In the genomic region with DNA sequence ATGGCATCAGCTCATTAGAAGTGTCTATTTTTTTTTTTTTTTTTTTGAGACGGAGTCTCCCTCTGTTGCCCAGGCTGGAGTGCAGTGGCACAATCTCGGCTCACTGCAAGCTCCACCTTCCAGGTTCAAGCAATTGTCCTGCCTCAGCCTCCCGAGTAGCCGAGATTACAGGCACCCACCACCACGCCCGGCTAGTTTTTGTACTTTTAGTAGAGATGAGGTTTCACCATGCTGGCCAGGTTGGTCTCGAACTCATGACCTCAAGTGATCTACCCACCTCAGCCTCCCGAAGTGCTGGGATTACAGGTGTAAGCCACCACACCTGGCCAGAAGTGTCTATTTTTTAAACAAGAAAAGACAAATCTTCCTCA, we compare ENCODE assay signal across 8 cellular contexts. TPM values are rescaled to one million over a fixed set of nuclear protein-coding genes. Genes with fewer than 3 reads are reported as not detected.
DNase-seq lines count a peak whose midpoint lies in the region; ATAC-seq, FAIRE-seq and TF ChIP-seq lines count a peak whose summit lies in the region.
"Not testable (repeated sequence)": the region's sequence is repeated elsewhere in the genome, so short reads cannot be mapped to it uniquely, and the experiment has no call there.

No MANE protein-coding gene starts in this region.

- 85% methylated on average over 8 of the region's 8 CpGs for WGBS in A549 (ENCODE audit: missing lambda C conversion rate)
- 87% methylated on average over 8 of the region's 8 CpGs for WGBS in HepG2 (ENCODE audit: low lambda C conversion rate)

- not testable (repeated sequence) for TF ChIP-seq EP300 in A549 (IDR thresholded peaks at IDR 0.05); HepG2 (IDR thresholded peaks at IDR 0.05; ENCODE audit: low read depth in 2 of 2, low read length in 2 of 2); HepG2 (CRISPR knock-in tag; IDR thresholded peaks at IDR 0.05; ENCODE audit: borderline replicate concordance)

- H2AFZ ChIP-seq in OCI-LY7 (ENCODE audit: low read length) = peak overlapping the region; percentile 2; the same call in 1 of the 2 replicates
- not testable (repeated sequence) for H2AFZ ChIP-seq in HepG2 (ENCODE audit: low read length)

- intact Hi-C loops in CD4-positive, alpha-beta T cell (cut with DNase I, micrococcal nuclease); OCI-LY7 (cut with micrococcal nuclease; ENCODE audit: unreplicated experiment): not testable (repeated sequence)
- intact Hi-C loops in HepG2 (cut with micrococcal nuclease; ENCODE audit: unreplicated experiment) = loop anchor here (1.0 to 5.0 kb wide), 2 partner anchors 8 to 165 kb away; a partner anchor contains a TSS

- not testable (repeated sequence) for ATAC-seq in A549; CD4-positive, alpha-beta T cell (ENCODE audit: poor library complexity); activated T-helper 17 cell treated with anti-CD3 and anti-CD28 coated beads, Interleukin-2, amount 50 U/mL, for 72 hours (replicated peaks); effector memory CD8-positive, alpha-beta T cell (replicated peaks); HepG2

- not testable (repeated sequence) for H3K27me3 ChIP-seq in CD4-positive, alpha-beta T cell (ENCODE audit: control insufficient read depth, insufficient read depth, low read length); HepG2 (ENCODE audit: control insufficient read depth in 1 of 2, insufficient read depth in 2 of 2, low read length in 2 of 2); neutrophil

- H3K9me3 ChIP-seq in A549; CD4-positive, alpha-beta T cell (ENCODE audit: control insufficient read depth, low read length); HEK293 (ENCODE audit: control insufficient read depth, insufficient read depth, low read depth, low read length); OCI-LY7 (ENCODE audit: low read length); HepG2 (ENCODE audit: low read length); neutrophil: not testable (repeated sequence)

- H3K4me2 ChIP-seq in A549 (peak overlapping the region; percentile 57), OCI-LY7 (ENCODE audit: low read length) (peak overlapping the region; percentile 43), HepG2 (ENCODE audit: low read depth, low read length) (peak overlapping the region; percentile 78; the same call in 1 of the 2 replicates)

- POLR2A ChIA-PET in A549 (lab: Yijun Ruan, JAX) = not testable (repeated sequence)
- POLR2A ChIA-PET in CD4-positive, alpha-beta T cell (lab: Charles Lee) = interaction anchor here (0.7 to 2.1 kb wide), 3 partner anchors 9 to 45 kb away, joined by 4 to 10 read pairs (median 4); a partner anchor contains a TSS
- POLR2A ChIA-PET in HEK293 (lab: Yijun Ruan, JAX) (interaction anchor here (1.0 kb wide), 1 partner anchor 8 kb away, joined by 3 read pairs; no protein-coding TSS in a partner anchor), OCI-LY7 (lab: Charles Lee) (interaction anchor here (0.7 kb wide), 1 partner anchor 33 kb away, joined by 3 read pairs; no protein-coding TSS in a partner anchor), HepG2 (lab: Yijun Ruan, JAX) (interaction anchor here (1.0 to 4.5 kb wide), 4 partner anchors 9 to 166 kb away, joined by 3 to 54 read pairs (median 7); a partner anchor contains a TSS)

- not testable (repeated sequence) for H3K9me2 ChIP-seq in OCI-LY7 (ENCODE audit: insufficient read depth, low read length)

- peak overlapping the region; percentile 88 for H3K27ac Mint-ChIP-seq in CD4-positive, alpha-beta T cell
- H3K27ac Mint-ChIP-seq in activated T-helper 17 cell treated with anti-CD3 and anti-CD28 coated beads, Interleukin-2, amount 50 U/mL, for 72 hours = not testable (repeated sequence)
- peak overlapping the region; percentile 72 to 77 for H3K27ac Mint-ChIP-seq in effector memory CD8-positive, alpha-beta T cell

- not testable (repeated sequence) for DNase-seq in A549 (ENCODE audit: low read depth in 1 of 2, low spot score in 1 of 2); CD4-positive, alpha-beta T cell; OCI-LY7 (ENCODE audit: low spot score); effector memory CD8-positive, alpha-beta T cell; HepG2 (ENCODE audit: low spot score)

- TF ChIP-seq POLR2A in A549 (IDR thresholded peaks at IDR 0.05; ENCODE audit: low read length) = not testable (repeated sequence)
- TF ChIP-seq POLR2A in HepG2 (IDR thresholded peaks at IDR 0.05; ENCODE audit: insufficient read depth in 1 of 2, low read depth in 2 of 2, low read length in 2 of 2) = 0 out of 4 replicates have a peak, but pooled peaks of 1 of the 2 experiments have one; percentile 0

- in situ Hi-C loops in HepG2 (cut with HindIII; ENCODE audit: extremely low pct_ligation_motif_present, low pct_unique_long_range_greater_than_20kb) = not testable (repeated sequence)

- H4K20me1 ChIP-seq in OCI-LY7 (ENCODE audit: insufficient read depth, low read length) = not testable (repeated sequence)
- H4K20me1 ChIP-seq in HepG2 (ENCODE audit: insufficient read depth, low read length) = peaks cover 23% of the 10 kb centered on the region; the same call in 1 of the 2 replicates

- H3K4me1 Mint-ChIP-seq in CD4-positive, alpha-beta T cell (ENCODE audit: low read depth) = peaks cover 87% of the 10 kb centered on the region
- peaks cover 31% of the 10 kb centered on the region for H3K4me1 Mint-ChIP-seq in activated T-helper 17 cell treated with anti-CD3 and anti-CD28 coated beads, Interleukin-2, amount 50 U/mL, for 72 hours
- peaks cover 64 to 71% of the 10 kb centered on the region in 2 donors for H3K4me1 Mint-ChIP-seq in effector memory CD8-positive, alpha-beta T cell (ENCODE audit: low read depth in 2 of 2)

- FAIRE-seq in A549 (lab: Jason Lieb, UNC); HepG2 (lab: Jason Lieb, UNC): not testable (repeated sequence)

- H3K4me3 ChIP-seq in A549; HEK293 (ENCODE audit: low read depth, low read length); OCI-LY7 (ENCODE audit: low read depth, low read length, poor library complexity, severe bottlenecking): not testable (repeated sequence)
- H3K4me3 ChIP-seq in HepG2 (replicated peaks in 1 of 3; ENCODE audit: insufficient read depth in 1 of 3, low read depth in 2 of 3, low read length in 3 of 3) (peak overlapping the region in 1 of 3 experiments; percentile 51; a peak in 1 of 6 replicates), neutrophil (ENCODE audit: low read depth in 1 of 2, low read length in 1 of 2) (peak overlapping the region in 1 of 2 experiments; percentile 28)

- H3K36me3 Mint-ChIP-seq in CD4-positive, alpha-beta T cell (ENCODE audit: low read depth) = peaks cover 68% of the 10 kb centered on the region
- peaks cover 65% of the 10 kb centered on the region for H3K36me3 Mint-ChIP-seq in activated T-helper 17 cell treated with anti-CD3 and anti-CD28 coated beads, Interleukin-2, amount 50 U/mL, for 72 hours (ENCODE audit: low read depth)
- peaks cover 80% of the 10 kb centered on the region for H3K36me3 Mint-ChIP-seq in effector memory CD8-positive, alpha-beta T cell (ENCODE audit: insufficient read depth)

- H3K4me1 ChIP-seq in A549 = peaks cover 71% of the 10 kb centered on the region
- H3K4me1 ChIP-seq in HEK293 (ENCODE audit: control insufficient read depth, insufficient read depth, low read length) = not testable (repeated sequence)
- peaks cover 29% of the 10 kb centered on the region for H3K4me1 ChIP-seq in OCI-LY7 (ENCODE audit: insufficient read depth, low read length, poor library complexity, severe bottlenecking)
- H3K4me1 ChIP-seq in HepG2 (ENCODE audit: insufficient read depth, low read length) = peaks cover 90% of the 10 kb centered on the region
- H3K4me1 ChIP-seq in neutrophil (ENCODE audit: control insufficient read depth in 1 of 2, insufficient read depth in 1 of 2, low read depth in 1 of 2, low read length in 1 of 2) = peaks cover 89 to 96% of the 10 kb centered on the region in 2 experiments

- H3K9me3 Mint-ChIP-seq in CD4-positive, alpha-beta T cell; activated T-helper 17 cell treated with anti-CD3 and anti-CD28 coated beads, Interleukin-2, amount 50 U/mL, for 72 hours; effector memory CD8-positive, alpha-beta T cell: not testable (repeated sequence)

- CTCF ChIA-PET in A549 (lab: Yijun Ruan, JAX); CD4-positive, alpha-beta T cell (lab: Charles Lee); HepG2 (lab: Yijun Ruan, JAX; ENCODE audit: low intra/inter-chr PET ratio, low total read pairs): not testable (repeated sequence)
- CTCF ChIA-PET in HEK293 (lab: Yijun Ruan, JAX) (interaction anchor here (0.7 to 0.8 kb wide), 3 partner anchors 147 to 520 kb away, joined by 4 to 5 read pairs (median 4); no protein-coding TSS in a partner anchor), OCI-LY7 (lab: Charles Lee; ENCODE audit: unreplicated experiment) (interaction anchor here (1.2 kb wide), 1 partner anchor 9 kb away, joined by 4 read pairs; no protein-coding TSS in a partner anchor)

- H3K4me3 Mint-ChIP-seq in CD4-positive, alpha-beta T cell = peak overlapping the region; percentile 62
- peak overlapping the region; percentile 66 for H3K4me3 Mint-ChIP-seq in activated T-helper 17 cell treated with anti-CD3 and anti-CD28 coated beads, Interleukin-2, amount 50 U/mL, for 72 hours
- H3K4me3 Mint-ChIP-seq in effector memory CD8-positive, alpha-beta T cell = peak overlapping the region; percentile 68 to 85

- TF ChIP-seq RAD21 in A549 (conservative IDR thresholded peaks at IDR 0.05 in 1 of 2, IDR thresholded peaks at IDR 0.05 in 1 of 2); HepG2 (CRISPR knock-in tag; IDR thresholded peaks at IDR 0.05): not testable (repeated sequence)

- H3K27ac ChIP-seq in A549 (peak overlapping the region in 1 of 2 experiments; percentile 66; a peak in 3 of 6 replicates), HepG2 (ENCODE audit: extremely low read length, insufficient read depth, low read length) (peak overlapping the region; percentile 86), neutrophil (peak overlapping the region; percentile 72)
- H3K27ac ChIP-seq in CD4-positive, alpha-beta T cell (ENCODE audit: low read depth, low read length); HEK293 (ENCODE audit: extremely low read depth, low read depth, low read length); OCI-LY7 (ENCODE audit: low read depth, low read length, poor library complexity, severe bottlenecking): not testable (repeated sequence)

- H3K36me3 ChIP-seq in HEK293 (ENCODE audit: control insufficient read depth in 2 of 2, insufficient read depth in 1 of 2, low read length in 2 of 2); OCI-LY7 (ENCODE audit: insufficient read depth, low read length); HepG2 (replicated peaks in 1 of 2; ENCODE audit: control insufficient read depth in 1 of 2, insufficient read depth in 2 of 2, low read length in 2 of 2): not testable (repeated sequence)
- H3K36me3 ChIP-seq in neutrophil = peaks cover 91% of the 10 kb centered on the region

- not testable (repeated sequence) for H3K27me3 Mint-ChIP-seq in CD4-positive, alpha-beta T cell; activated T-helper 17 cell treated with anti-CD3 and anti-CD28 coated beads, Interleukin-2, amount 50 U/mL, for 72 hours; effector memory CD8-positive, alpha-beta T cell

- TF ChIP-seq CTCF in A549 (IDR thresholded peaks at IDR 0.05); CD4-positive, alpha-beta T cell (IDR thresholded peaks at IDR 0.05); HEK293 (tag by site-specific recombination; IDR thresholded peaks at IDR 0.05); OCI-LY7 (conservative IDR thresholded peaks at IDR 0.05; ENCODE audit: low read length); HepG2 (CRISPR knock-in tag; IDR thresholded peaks at IDR 0.05); neutrophil (IDR thresholded peaks at IDR 0.05): not testable (repeated sequence)

- not testable (repeated sequence) for H3K79me2 ChIP-seq in OCI-LY7 (ENCODE audit: insufficient read depth, low read depth, low read length)
- H3K79me2 ChIP-seq in HepG2 (ENCODE audit: insufficient read depth, low read length) = peaks cover 77% of the 10 kb centered on the region

- H3K9ac ChIP-seq in HepG2 (ENCODE audit: insufficient read depth, low read depth, low read length) = peak overlapping the region; percentile 1; the same call in 1 of the 2 replicates

- not testable (repeated sequence) for BruUV-seq in OCI-LY7 (replicated peaks; lab: Mats Ljungman, UMichigan); HepG2 (replicated peaks; lab: Mats Ljungman, UMichigan)

RNA-seq across cellular contexts. Expression of a gene that starts 9.4 kb away (rescaled TPM):
- 197 and 216 TPM in 2 replicates for polyA plus RNA-seq in A549 (2011; rRNA removed)
- polyA plus RNA-seq in A549 (2012; cell fraction: cytosol; rRNA removed) = 250 and 441 TPM in 2 replicates
- 173 and 229 TPM in 2 replicates for polyA plus RNA-seq in A549 (2012; cell fraction: nucleus; rRNA removed)
- polyA plus RNA-seq in A549 (2017; fragmentation: RNase III; extraction: RNeasy Plus Mini Kit Qiagen cat#74134 plus additional on column Dnase treatment) = 197 to 227 TPM (median 218 TPM) in 3 replicates
- 215 and 242 TPM in 2 replicates for polyA minus RNA-seq in A549 (2011; rRNA and poly(A)+ RNA removed)
- 100 to 1,000 TPM; 226 to 257 TPM for total RNA-seq in CD4-positive, alpha-beta T cell
- total RNA-seq in OCI-LY7 (2014; rRNA removed; shearing (Covaris generic)) = 12.2 and 18.4 TPM in 2 replicates
- 34.2 and 43.2 TPM in 2 replicates for total RNA-seq in OCI-LY7 (2022)
- 10 to 100 TPM; 66.0 to 82.9 TPM for total RNA-seq in activated T-helper 17 cell treated with anti-CD3 and anti-CD28 coated beads, Interleukin-2, amount 50 U/mL, for 72 hours
- 141 and 186 TPM in 2 replicates for total RNA-seq in HepG2 (2016; rRNA removed; fragmentation: Illumina TruSeq; extraction: Trizol)
- total RNA-seq in HepG2 (2016; cell fraction: cytosol; rRNA removed; fragmentation: Illumina TruSeq; extraction: Trizol; ENCODE audit: low read depth) = 30.0 and 32.3 TPM in 2 replicates
- total RNA-seq in HepG2 (2016; cell fraction: insoluble cytoplasmic fraction; rRNA removed; fragmentation: Illumina TruSeq; extraction: Trizol) = 139 and 174 TPM in 2 replicates
- 118 and 119 TPM in 2 replicates for total RNA-seq in HepG2 (2016; cell fraction: membrane; rRNA removed; fragmentation: Illumina TruSeq; extraction: Trizol)
- 60.6 and 72.1 TPM in 2 replicates for total RNA-seq in HepG2 (2016; cell fraction: nucleus; rRNA removed; fragmentation: Illumina TruSeq; extraction: Trizol)
- polyA plus RNA-seq in HepG2 (2011; rRNA removed) = 80.1 and 95.5 TPM in 2 replicates
- 121 and 137 TPM in 2 replicates for polyA plus RNA-seq in HepG2 (2011; cell fraction: cytosol; rRNA removed)
- polyA plus RNA-seq in HepG2 (2011; cell fraction: nucleus; rRNA removed) = 61.9 and 67.8 TPM in 2 replicates
- 113 and 128 TPM in 2 replicates for polyA plus RNA-seq in HepG2 (2012)
- polyA plus RNA-seq in HepG2 (2016; cell fraction: cytosol; fragmentation: Illumina TruSeq; extraction: Trizol; ENCODE audit: low read depth) = 48.2 and 51.8 TPM in 2 replicates
- polyA plus RNA-seq in HepG2 (2016; cell fraction: insoluble cytoplasmic fraction; fragmentation: Illumina TruSeq; extraction: Trizol; ENCODE audit: low read depth) = 322 and 369 TPM in 2 replicates
- 139 and 153 TPM in 2 replicates for polyA plus RNA-seq in HepG2 (2016; cell fraction: membrane; fragmentation: Illumina TruSeq; extraction: Trizol; ENCODE audit: low read depth)
- 125 and 129 TPM in 2 replicates for polyA plus RNA-seq in HepG2 (2016; cell fraction: nucleus; fragmentation: Illumina TruSeq; extraction: Trizol; ENCODE audit: insufficient read depth, low read depth)
- polyA minus RNA-seq in HepG2 (2011; rRNA and poly(A)+ RNA removed; ENCODE audit: low replicate concordance) = 155 and 250 TPM in 2 replicates
- polyA minus RNA-seq in HepG2 (2011; cell fraction: cytosol; rRNA and poly(A)+ RNA removed) = 71.1 and 86.5 TPM in 2 replicates
- 45.8 and 58.4 TPM in 2 replicates for polyA minus RNA-seq in HepG2 (2011; cell fraction: nucleus; rRNA and poly(A)+ RNA removed)
